In the genomic region with DNA sequence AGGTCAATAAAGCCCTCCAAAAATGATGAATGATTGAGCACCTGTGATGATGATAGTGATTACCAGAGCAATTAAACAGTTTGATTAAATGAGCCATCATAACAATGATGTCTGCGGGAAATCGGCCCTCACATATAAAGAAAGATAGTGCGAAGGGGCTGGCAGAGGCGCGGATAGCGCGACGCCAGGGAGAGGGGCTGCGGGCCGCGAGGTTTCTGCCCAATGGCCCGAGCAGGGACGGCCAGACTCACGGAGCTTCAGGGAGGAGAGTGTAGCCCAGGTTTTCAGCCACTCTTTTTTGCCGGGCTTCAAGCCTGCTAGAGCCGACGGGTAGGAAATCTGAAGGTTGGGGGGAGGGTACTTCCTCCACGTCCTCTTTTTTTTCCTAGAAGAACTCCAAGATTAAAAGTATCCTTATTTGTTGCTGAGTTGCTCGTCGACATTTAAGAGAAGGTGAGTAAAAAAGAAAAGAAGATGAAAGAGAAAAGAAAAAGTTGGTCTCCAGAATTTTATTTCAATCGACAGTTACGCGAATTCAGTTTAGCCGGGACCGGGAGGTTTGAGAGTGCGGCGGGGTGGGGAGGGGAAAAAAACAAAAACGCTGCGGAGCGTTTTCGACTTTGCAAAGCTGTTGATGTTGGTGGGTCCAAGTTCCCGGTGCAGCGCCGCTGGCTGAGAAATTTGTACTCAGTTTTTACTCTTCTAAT, we compare ENCODE assay signal across 8 cellular contexts. TPM values are rescaled to one million over a fixed set of nuclear protein-coding genes. Genes with fewer than 3 reads are reported as not detected.
DNase-seq lines count a peak whose midpoint lies in the region; ATAC-seq, FAIRE-seq and TF ChIP-seq lines count a peak whose summit lies in the region.

No MANE protein-coding gene starts in this region.

- no peak overlapping the region for H3K4me3 ChIP-seq in CD8-positive, alpha-beta memory T cell (ENCODE audit: low read length)
- H3K4me3 ChIP-seq in Karpas-422 (ENCODE audit: low read length) (no peak overlapping the region), bronchial epithelial cell (ENCODE audit: low read depth, low read length) (peak overlapping the region; percentile 88)

- FAIRE-seq in bronchial epithelial cell (lab: Jason Lieb, UNC), result no peak

- H3K27ac Mint-ChIP-seq in CD8-positive, alpha-beta memory T cell, result peak overlapping the region in 3 of 8 donors; percentile 33 to 54 (median 36)
- H3K27ac Mint-ChIP-seq in naive B cell, result peak overlapping the region in 1 of 6 donors; percentile 90
- no peak overlapping the region for H3K27ac Mint-ChIP-seq in activated T-helper 1 cell treated with anti-CD3 and anti-CD28 coated beads, Interleukin-12 subunit alpha, Interleukin-12 subunit beta, Interleukin-2, Interleukin-4 antibody, amounts not matched to agents 30 ng/mL and 10 ng/mL and 1 ng/mL, durations not matched to agents 14 hours and 24 hours and 36 hours

- H3K4me1 Mint-ChIP-seq in CD8-positive, alpha-beta memory T cell, result peaks cover 35 to 56% (median 56%) of the 10 kb centered on the region in 3 donors
- H3K4me1 Mint-ChIP-seq in naive B cell, result peaks cover 33 to 43% (median 43%) of the 10 kb centered on the region in 3 donors
- H3K4me1 Mint-ChIP-seq in activated T-helper 1 cell treated with anti-CD3 and anti-CD28 coated beads, Interleukin-12 subunit alpha, Interleukin-12 subunit beta, Interleukin-2, Interleukin-4 antibody, amounts not matched to agents 30 ng/mL and 10 ng/mL and 1 ng/mL, durations not matched to agents 14 hours and 24 hours and 36 hours (ENCODE audit: low read depth), result peaks cover 17% of the 10 kb centered on the region

- no peaks in the 10 kb centered on the region for H3K9me3 ChIP-seq in CD8-positive, alpha-beta memory T cell (ENCODE audit: low read length)
- H3K9me3 ChIP-seq in Karpas-422 (ENCODE audit: low read length), result no peaks in the 10 kb centered on the region

- H3K9ac ChIP-seq in Karpas-422 (ENCODE audit: low read length), result no peak overlapping the region

- no peak overlapping the region for H2AFZ ChIP-seq in Karpas-422 (ENCODE audit: low read length)

- H3K9me2 ChIP-seq in Karpas-422 (replicated peaks; ENCODE audit: insufficient read depth, low read length), result no peaks in the 10 kb centered on the region

- H3K4me1 ChIP-seq in CD8-positive, alpha-beta memory T cell (ENCODE audit: insufficient read depth, low read length), result peaks cover 17% of the 10 kb centered on the region
- peaks cover 14% of the 10 kb centered on the region for H3K4me1 ChIP-seq in Karpas-422 (ENCODE audit: low read length)

- H3K9me3 Mint-ChIP-seq in CD8-positive, alpha-beta memory T cell, result peaks cover 4 to 15% (median 12%) of the 10 kb centered on the region in 5 donors
- H3K9me3 Mint-ChIP-seq in naive B cell, result peaks cover under 1 to 41% (median 20%) of the 10 kb centered on the region in 7 donors
- H3K9me3 Mint-ChIP-seq in activated T-helper 1 cell treated with anti-CD3 and anti-CD28 coated beads, Interleukin-12 subunit alpha, Interleukin-12 subunit beta, Interleukin-2, Interleukin-4 antibody, amounts not matched to agents 30 ng/mL and 10 ng/mL and 1 ng/mL, durations not matched to agents 14 hours and 24 hours and 36 hours, result peaks cover 9% of the 10 kb centered on the region

- POLR2A ChIA-PET in CD8-positive, alpha-beta memory T cell (lab: Charles Lee), result no interaction called here

- H3K4me3 Mint-ChIP-seq in CD8-positive, alpha-beta memory T cell, result peak overlapping the region; percentile 46 to 80 (median 73)
- peak overlapping the region; percentile 21 to 92 (median 70) for H3K4me3 Mint-ChIP-seq in naive B cell
- H3K4me3 Mint-ChIP-seq in activated T-helper 1 cell treated with anti-CD3 and anti-CD28 coated beads, Interleukin-12 subunit alpha, Interleukin-12 subunit beta, Interleukin-2, Interleukin-4 antibody, amounts not matched to agents 30 ng/mL and 10 ng/mL and 1 ng/mL, durations not matched to agents 14 hours and 24 hours and 36 hours, result no peak overlapping the region

- ATAC-seq in naive B cell (ENCODE audit: low read depth in 2 of 2) (no peak), GM18870 (IDR thresholded peaks at IDR 0.05; ENCODE audit: unreplicated experiment) (no peak), HG03571 (IDR thresholded peaks at IDR 0.05; ENCODE audit: unreplicated experiment) (no peak)

- peaks cover 62 to 93% of the 10 kb centered on the region in 2 donors for H3K27me3 Mint-ChIP-seq in CD8-positive, alpha-beta memory T cell
- peaks cover 78 to 89% (median 88%) of the 10 kb centered on the region in 3 donors for H3K27me3 Mint-ChIP-seq in naive B cell
- peaks cover 87% of the 10 kb centered on the region for H3K27me3 Mint-ChIP-seq in activated T-helper 1 cell treated with anti-CD3 and anti-CD28 coated beads, Interleukin-12 subunit alpha, Interleukin-12 subunit beta, Interleukin-2, Interleukin-4 antibody, amounts not matched to agents 30 ng/mL and 10 ng/mL and 1 ng/mL, durations not matched to agents 14 hours and 24 hours and 36 hours (ENCODE audit: insufficient read depth)

- peaks cover 32% of the 10 kb centered on the region for H3K79me2 ChIP-seq in Karpas-422 (ENCODE audit: low read length)

- H3K4me2 ChIP-seq in Karpas-422 (ENCODE audit: low read depth, low read length, poor library complexity, severe bottlenecking), result peak overlapping the region; percentile 40

- H3K27ac ChIP-seq in CD8-positive, alpha-beta memory T cell (ENCODE audit: low read depth, low read length), result peak overlapping the region; percentile 6
- H3K27ac ChIP-seq in Karpas-422 (ENCODE audit: low read length), result no peak overlapping the region

- peaks cover 18% of the 10 kb centered on the region; the same call in 1 of the 2 replicates for H4K20me1 ChIP-seq in Karpas-422 (ENCODE audit: insufficient read depth, low read depth, low read length)

- H3K27me3 ChIP-seq in CD8-positive, alpha-beta memory T cell (ENCODE audit: insufficient read depth, low read length, poor library complexity, severe bottlenecking), result peaks cover 41% of the 10 kb centered on the region
- no peaks in the 10 kb centered on the region for H3K27me3 ChIP-seq in Karpas-422 (ENCODE audit: low read length)
- no peaks in the 10 kb centered on the region for H3K27me3 ChIP-seq in bronchial epithelial cell (ENCODE audit: control insufficient read depth, insufficient read depth, low read length)

- CTCF ChIA-PET in CD8-positive, alpha-beta memory T cell (lab: Charles Lee), result no interaction called here

- intact Hi-C loops in activated T-helper 1 cell treated with anti-CD3 and anti-CD28 coated beads, Interleukin-12 subunit alpha, Interleukin-12 subunit beta, Interleukin-2, Interleukin-4 antibody, amounts not matched to agents 30 ng/mL and 10 ng/mL and 1 ng/mL, durations not matched to agents 14 hours and 24 hours and 36 hours (cut with micrococcal nuclease), result loop anchor here (2.0 kb wide), 1 partner anchor 220 kb away; no protein-coding TSS in a partner anchor

- no peaks in the 10 kb centered on the region for H3K36me3 ChIP-seq in CD8-positive, alpha-beta memory T cell (ENCODE audit: insufficient read depth, low read length)
- H3K36me3 ChIP-seq in Karpas-422 (ENCODE audit: insufficient read depth, low read length) (no peaks in the 10 kb centered on the region), bronchial epithelial cell (ENCODE audit: control insufficient read depth, insufficient read depth, low read length) (no peaks in the 10 kb centered on the region)

- peaks cover 0 to 5% (median under 1%) of the 10 kb centered on the region in 3 donors for H3K36me3 Mint-ChIP-seq in CD8-positive, alpha-beta memory T cell
- H3K36me3 Mint-ChIP-seq in naive B cell, result peaks cover 15 to 37% of the 10 kb centered on the region in 2 donors
- peaks cover 7% of the 10 kb centered on the region for H3K36me3 Mint-ChIP-seq in activated T-helper 1 cell treated with anti-CD3 and anti-CD28 coated beads, Interleukin-12 subunit alpha, Interleukin-12 subunit beta, Interleukin-2, Interleukin-4 antibody, amounts not matched to agents 30 ng/mL and 10 ng/mL and 1 ng/mL, durations not matched to agents 14 hours and 24 hours and 36 hours (ENCODE audit: low read depth)

- TF ChIP-seq CTCF in bronchial epithelial cell (IDR thresholded peaks at IDR 0.05; ENCODE audit: insufficient read depth, low read length, severe bottlenecking), result no peak

- no peak for DNase-seq in CD8-positive, alpha-beta memory T cell
- no peak for DNase-seq in Karpas-422
- DNase-seq in bronchial epithelial cell (ENCODE audit: low read depth), result no peak
- DNase-seq in naive B cell, result no peak
- DNase-seq in NCI-H1436 treated with DMSO at 0.1 percent for 48 hours (lab: John Stamatoyannopoulos, UW), result no peak
- DNase-seq in activated T-helper 1 cell treated with anti-CD3 and anti-CD28 coated beads, Interleukin-12 subunit alpha, Interleukin-12 subunit beta, Interleukin-2, Interleukin-4 antibody, amounts not matched to agents 30 ng/mL and 10 ng/mL and 1 ng/mL, durations not matched to agents 14 hours and 24 hours and 36 hours (ENCODE audit: low spot score), result no peak

RNA-seq across cellular contexts. Expression of a gene that starts 2.1 kb away (rescaled TPM):
- not detected for total RNA-seq in CD8-positive, alpha-beta memory T cell
- not detected for polyA plus RNA-seq in CD8-positive, alpha-beta memory T cell
- 55.7 and 68.2 TPM in 2 replicates for total RNA-seq in Karpas-422 (2014; rRNA removed; shearing (Covaris generic); ENCODE audit: low replicate concordance)
- 6.6 and 10.9 TPM in 2 replicates for total RNA-seq in bronchial epithelial cell
- polyA plus RNA-seq in naive B cell (ENCODE audit: low read depth in 6 of 6), result not detected
- not detected in 2 replicates for total RNA-seq in activated T-helper 1 cell treated with anti-CD3 and anti-CD28 coated beads, Interleukin-12 subunit alpha, Interleukin-12 subunit beta, Interleukin-2, Interleukin-4 antibody, amounts not matched to agents 30 ng/mL and 10 ng/mL and 1 ng/mL, durations not matched to agents 14 hours and 24 hours and 36 hours
